ENCODE assay signal across 27 cellular contexts in genomic region chr12:110754101-110754793, GRCh38. TPM values are rescaled to one million over a fixed set of nuclear protein-coding genes. Genes with fewer than 3 reads are reported as not detected.
DNase-seq lines count a peak whose midpoint lies in the region; ATAC-seq, FAIRE-seq and TF ChIP-seq lines count a peak whose summit lies in the region.
"Had no signal": no experiment of that assay in that cellular context is flagged by ENCODE, and none has a peak within 500 bp of the region (broad histone marks: within the 10 kb centered on the region; RNA-seq: fewer than 3 reads in every experiment).

No MANE protein-coding gene starts in this region.

- no peaks in the 10 kb centered on the region for H3K4me1 ChIP-seq in A549
- H3K4me1 ChIP-seq: BLaER1, SJCRH30 had no signal

- TF ChIP-seq CTCF in A549 (IDR thresholded peaks at IDR 0.05) (no peak), fibroblast of pulmonary artery (IDR thresholded peaks at IDR 0.05; ENCODE audit: low read length, missing control alignments) (no peak)

- CTCF ChIA-PET in A549 (lab: Yijun Ruan, JAX): interaction anchor here (1.1 kb wide), 1 partner anchor 49 kb away, joined by 6 read pairs; no protein-coding TSS in a partner anchor

- no peak overlapping the region for H3K4me2 ChIP-seq in A549
- H3K4me2 ChIP-seq: BLaER1 had no signal

- no peak for TF ChIP-seq EP300 in A549 (IDR thresholded peaks at IDR 0.05)

- H3K27ac ChIP-seq in A549: no peak overlapping the region
- H3K27ac ChIP-seq: BLaER1, HL-60, SJCRH30 had no signal

- ATAC-seq in A549: no peak
- no peak for ATAC-seq in GM19395 (IDR thresholded peaks at IDR 0.05; ENCODE audit: unreplicated experiment)
- no peak for ATAC-seq in GM18873 (IDR thresholded peaks at IDR 0.05; ENCODE audit: low FRiP score, unreplicated experiment)
- ATAC-seq: activated T-cell treated with anti-CD3 and anti-CD28 coated beads, Interleukin-2, amount 50 U/mL, for 4 hours; natural killer cell; Panc1; WTC11 had no signal

- no peak for TF ChIP-seq POLR2A in A549 (IDR thresholded peaks at IDR 0.05; ENCODE audit: low read length)

- WGBS in A549 (ENCODE audit: missing lambda C conversion rate): 78% methylated on average over 3 of the region's 3 CpGs

- TF ChIP-seq RAD21 in A549 (conservative IDR thresholded peaks at IDR 0.05 in 1 of 2, IDR thresholded peaks at IDR 0.05 in 1 of 2): no peak

- peak; percentile 7 for FAIRE-seq in A549 (lab: Jason Lieb, UNC)
- FAIRE-seq: colon, GM19239, islet of Langerhans had no signal

- no peaks in the 10 kb centered on the region for H3K9me3 ChIP-seq in A549
- H3K9me3 ChIP-seq: BLaER1, SJCRH30 had no signal

- H3K4me3 ChIP-seq in A549 (no peak overlapping the region), fibroblast of pulmonary artery (replicated peaks; ENCODE audit: low read depth, low read length) (no peak overlapping the region)
- H3K4me3 ChIP-seq: BLaER1, SJCRH30 had no signal

- no peak for DNase-seq in A549 (ENCODE audit: low read depth in 1 of 2, low spot score in 1 of 2)
- DNase-seq in NCI-H446 (lab: John Stamatoyannopoulos, UW): peak; percentile 81 to 89
- DNase-seq in fibroblast of pulmonary artery (ENCODE audit: low read depth): peak; percentile 36
- peak; percentile 22 for DNase-seq in medulla oblongata (ENCODE audit: extremely low spot score)
- no peak for DNase-seq in NCI-H146 treated with DMSO at 0.1 percent for 48 hours (lab: John Stamatoyannopoulos, UW; ENCODE audit: unreplicated experiment)
- DNase-seq in stimulated activated CD4-positive, alpha-beta T cell treated with anti-CD3 and anti-CD28 coated beads, Interleukin-12 subunit alpha, Interleukin-12 subunit beta, amount 100 ng/mL, for 4 hours: no peak
- DNase-seq: activated CD4-positive, alpha-beta T cell treated with anti-CD3 and anti-CD28 coated beads, Interleukin-2, amount 10 ng/mL, durations not matched to agents 7 days and 5 days; activated naive CD4-positive, alpha-beta T cell; activated T-cell treated with anti-CD3 and anti-CD28 coated beads, Interleukin-2, amount 50 U/mL, for 4 hours; effector CD4-positive, alpha-beta T cell; erythroblast; GDM1; Kasumi-1; natural killer cell; NCI-H1694 treated with DMSO at 0.1 percent for 48 hours; NCI-H510A treated with DMSO at 0.1 percent for 48 hours; occipital lobe; SJCRH30 had no signal

- POLR2A ChIA-PET in A549 (lab: Yijun Ruan, JAX): no interaction called here

TF ChIP-seq in A549, 52 proteins besides CTCF, POLR2A, EP300 and RAD21:
- no peak for TF ChIP-seq MAX (IDR thresholded peaks at IDR 0.05)
- TF ChIP-seq FOSB (CRISPR knock-in tag; IDR thresholded peaks at IDR 0.05): no peak
- TF ChIP-seq USF2 (IDR thresholded peaks at IDR 0.05): no peak
- TF ChIP-seq FOSL2 (IDR thresholded peaks at IDR 0.05): no peak
- no peak for TF ChIP-seq FOSL2 (CRISPR knock-in tag; IDR thresholded peaks at IDR 0.05)
- TF ChIP-seq FOXS1 (CRISPR knock-in tag; IDR thresholded peaks at IDR 0.05): no peak
- TF ChIP-seq CHD2 (IDR thresholded peaks at IDR 0.05; ENCODE audit: low read length, partially characterized antibody): no peak
- TF ChIP-seq KDM1A (IDR thresholded peaks at IDR 0.05; ENCODE audit: low read depth): no peak
- no peak for TF ChIP-seq TP53 (CRISPR knock-in tag; IDR thresholded peaks at IDR 0.05)
- no peak for TF ChIP-seq RCOR1 (IDR thresholded peaks at IDR 0.05; ENCODE audit: low read depth, low read length)
- no peak for TF ChIP-seq SMC3 (IDR thresholded peaks at IDR 0.05)
- TF ChIP-seq CBX8 (IDR thresholded peaks at IDR 0.05): no peak
- TF ChIP-seq ZC3H11A (IDR thresholded peaks at IDR 0.05): no peak
- TF ChIP-seq TFCP2L1 (CRISPR knock-in tag; IDR thresholded peaks at IDR 0.05): no peak
- no peak for TF ChIP-seq ZNF302 (CRISPR knock-in tag; IDR thresholded peaks at IDR 0.05)
TF ChIP-seq in A549: peak in this region for 0.

RNA-seq across cellular contexts. Expression of gene PPP1CC, which starts 11.6 kb away (rescaled TPM):
- polyA plus RNA-seq in A549 (2011; rRNA removed) (210 and 258 TPM in 2 replicates), A549 (2017; fragmentation: RNase III; extraction: RNeasy Plus Mini Kit Qiagen cat#74134 plus additional on column Dnase treatment) (131 to 139 TPM (median 131 TPM) in 3 replicates)
- polyA plus RNA-seq in A549 (2012; cell fraction: cytosol; rRNA removed): 82.0 and 86.9 TPM in 2 replicates
- polyA plus RNA-seq in A549 (2012; cell fraction: nucleus; rRNA removed): 29.5 and 37.7 TPM in 2 replicates
- polyA minus RNA-seq in A549 (2011; rRNA and poly(A)+ RNA removed): 76.3 and 80.2 TPM in 2 replicates

Comparison
In these comparisons a context has a peak if more than half of its experiments do, and no peak if none do; other contexts are left out.
1. DNase-seq: peak in NCI-H446 (2 of 2), fibroblast of pulmonary artery (single experiment) and medulla oblongata (single experiment); none in A549 (0 of 2), NCI-H146 treated with DMSO at 0.1 percent for 48 hours (single experiment) and stimulated activated CD4-positive, alpha-beta T cell treated with anti-CD3 and anti-CD28 coated beads, Interleukin-12 subunit alpha, Interleukin-12 subunit beta, amount 100 ng/mL, for 4 hours (single experiment).